Comparison of ENCODE assay signal across 20 cellular contexts in genomic region chr13:27851481-27851880, GRCh38. TPM values are rescaled to one million over a fixed set of nuclear protein-coding genes. Genes with fewer than 3 reads are reported as not detected.
DNase-seq lines count a peak whose midpoint lies in the region; FAIRE-seq lines count a peak whose summit lies in the region.
"Had no signal": no experiment of that assay in that cellular context is flagged by ENCODE, and none has a peak within 500 bp of the region (broad histone marks: within the 10 kb centered on the region; RNA-seq: fewer than 3 reads in every experiment).

No MANE protein-coding gene starts in this region.

- FAIRE-seq in islet of Langerhans (lab: Jason Lieb, UNC), result peak; percentile 69
- FAIRE-seq: GM12878, GM18507 had no signal

- intact Hi-C loops in activated naive CD4-positive, alpha-beta T cell treated with anti-CD3 and anti-CD28 coated beads for 36 hours (cut with micrococcal nuclease), result no loop called here

- no peaks in the 10 kb centered on the region for H3K36me3 Mint-ChIP-seq in activated naive CD4-positive, alpha-beta T cell treated with anti-CD3 and anti-CD28 coated beads for 36 hours (ENCODE audit: low read depth)
- H3K36me3 Mint-ChIP-seq: CD14-positive monocyte; CD8-positive, alpha-beta T cell had no signal

- DNase-seq in DMS53 (lab: John Stamatoyannopoulos, UW) (peak; percentile 16), DMS53 treated with DMSO at 0.1 percent for 48 hours (lab: John Stamatoyannopoulos, UW; ENCODE audit: unreplicated experiment) (no peak), SHP77 treated with DMSO at 0.1 percent for 48 hours (lab: John Stamatoyannopoulos, UW) (peak; percentile 81), D341Med (ENCODE audit: low spot score) (no peak), anterior cingulate cortex (lab: John Stamatoyannopoulos, UW) (no peak)
- no peak for DNase-seq in activated naive CD4-positive, alpha-beta T cell treated with anti-CD3 and anti-CD28 coated beads for 36 hours
- DNase-seq: CD8-positive, alpha-beta T cell; DMS79; HCEC 1CT; HFFc6; IMR-90 had no signal

- H3K27ac Mint-ChIP-seq in activated naive CD4-positive, alpha-beta T cell treated with anti-CD3 and anti-CD28 coated beads for 36 hours, result no peak overlapping the region
- H3K27ac Mint-ChIP-seq: CD14-positive monocyte; CD8-positive, alpha-beta T cell; HFFc6 had no signal

- no peaks in the 10 kb centered on the region for H3K9me3 Mint-ChIP-seq in activated naive CD4-positive, alpha-beta T cell treated with anti-CD3 and anti-CD28 coated beads for 36 hours
- H3K9me3 Mint-ChIP-seq: CD8-positive, alpha-beta T cell; HFFc6 had no signal

- CTCF ChIA-PET in activated naive CD4-positive, alpha-beta T cell treated with anti-CD3 and anti-CD28 coated beads for 36 hours (lab: Charles Lee), result no interaction called here

- H3K4me1 Mint-ChIP-seq in activated naive CD4-positive, alpha-beta T cell treated with anti-CD3 and anti-CD28 coated beads for 36 hours (ENCODE audit: low read depth), result no peaks in the 10 kb centered on the region
- H3K4me1 Mint-ChIP-seq: CD14-positive monocyte had no signal

- peaks cover 27% of the 10 kb centered on the region for H3K27me3 Mint-ChIP-seq in activated naive CD4-positive, alpha-beta T cell treated with anti-CD3 and anti-CD28 coated beads for 36 hours (ENCODE audit: low read depth)

- no peak overlapping the region for H3K4me3 Mint-ChIP-seq in activated naive CD4-positive, alpha-beta T cell treated with anti-CD3 and anti-CD28 coated beads for 36 hours
- H3K4me3 Mint-ChIP-seq: CD14-positive monocyte; CD8-positive, alpha-beta T cell; HFFc6 had no signal

RNA-seq across cellular contexts. Expression of gene GSX1, which starts 59.2 kb away (rescaled TPM):
- not detected for total RNA-seq in activated naive CD4-positive, alpha-beta T cell treated with anti-CD3 and anti-CD28 coated beads for 36 hours
- total RNA-seq: A673; Caco-2; CD8-positive, alpha-beta T cell; G401; GM12878; H4; HFFc6; HT-29; IMR-90 had no signal

Comparison
In these comparisons a context has a peak if more than half of its experiments do, and no peak if none do; other contexts are left out.
1. DNase-seq: peak in DMS53 (single experiment) and SHP77 treated with DMSO at 0.1 percent for 48 hours (single experiment); none in DMS53 treated with DMSO at 0.1 percent for 48 hours (single experiment), D341Med (single experiment), activated naive CD4-positive, alpha-beta T cell treated with anti-CD3 and anti-CD28 coated beads for 36 hours (single experiment) and anterior cingulate cortex (0 of 58).